In genomic region chr11:48109046-48109666, GRCh38 we compare ENCODE assay signal across 8 cellular contexts.
DNase-seq lines count a peak whose midpoint lies in the region; ATAC-seq and TF ChIP-seq lines count a peak whose summit lies in the region.

No MANE protein-coding gene starts in this region.

- H3K36me3 ChIP-seq in skeletal muscle tissue (ENCODE audit: control insufficient read depth in 3 of 3, insufficient read depth in 3 of 3, low read length in 3 of 3): no peaks in the 10 kb centered on the region

- H3K36me3 Mint-ChIP-seq in activated naive CD8-positive, alpha-beta T cell treated with anti-CD3 and anti-CD28 coated beads, Interleukin-2, amount 50 U/mL, for 24 hours (ENCODE audit: low read depth): peaks cover 8% of the 10 kb centered on the region

- intact Hi-C loops in left ventricle myocardium superior (cut with micrococcal nuclease): no loop called here
- intact Hi-C loops in lower leg skin (cut with DNase I; ENCODE audit: low total_unique reads): no loop called here

- H3K9ac ChIP-seq in skeletal muscle tissue (ENCODE audit: low read depth in 1 of 3, low read length in 3 of 3): peak overlapping the region in 1 of 3 donors; percentile 69

- peak overlapping the region; percentile 95 for H3K27ac Mint-ChIP-seq in activated naive CD8-positive, alpha-beta T cell treated with anti-CD3 and anti-CD28 coated beads, Interleukin-2, amount 50 U/mL, for 24 hours

- H3K4me3 Mint-ChIP-seq in activated naive CD8-positive, alpha-beta T cell treated with anti-CD3 and anti-CD28 coated beads, Interleukin-2, amount 50 U/mL, for 24 hours: peak overlapping the region; percentile 72

- H3K4me1 Mint-ChIP-seq in activated naive CD8-positive, alpha-beta T cell treated with anti-CD3 and anti-CD28 coated beads, Interleukin-2, amount 50 U/mL, for 24 hours: peaks cover 66% of the 10 kb centered on the region

- H3K27ac ChIP-seq in C4-2B (peak overlapping the region; percentile 83), skeletal muscle tissue (ENCODE audit: low read depth, low read length) (no peak overlapping the region)

- H3K27me3 Mint-ChIP-seq in activated naive CD8-positive, alpha-beta T cell treated with anti-CD3 and anti-CD28 coated beads, Interleukin-2, amount 50 U/mL, for 24 hours: no peaks in the 10 kb centered on the region

- DNase-seq in NCI-H446 (lab: John Stamatoyannopoulos, UW) (peak; percentile 40 to 75), left ventricle myocardium superior (no peak), lower leg skin (ENCODE audit: low spot score in 2 of 2) (no peak)
- no peak for DNase-seq in activated naive CD8-positive, alpha-beta T cell treated with anti-CD3 and anti-CD28 coated beads, Interleukin-2, amount 50 U/mL, for 24 hours

- no peaks in the 10 kb centered on the region for H3K9me3 Mint-ChIP-seq in activated naive CD8-positive, alpha-beta T cell treated with anti-CD3 and anti-CD28 coated beads, Interleukin-2, amount 50 U/mL, for 24 hours

- TF ChIP-seq POLR2A in lower leg skin (IDR thresholded peaks at IDR 0.05): no peak

- no peak for TF ChIP-seq CTCF in C4-2B (conservative IDR thresholded peaks at IDR 0.05)
- TF ChIP-seq CTCF in lower leg skin (IDR thresholded peaks at IDR 0.05): no peak

- peaks cover 7 to 15% (median 14%) of the 10 kb centered on the region in 3 donors for H3K4me1 ChIP-seq in skeletal muscle tissue (ENCODE audit: control insufficient read depth in 3 of 3, insufficient read depth in 3 of 3, low read length in 3 of 3)

- H3K9me3 ChIP-seq in skeletal muscle tissue (ENCODE audit: control insufficient read depth in 3 of 3, low read length in 3 of 3): no peaks in the 10 kb centered on the region

- 78 to 83% methylated on average over 5 of the region's 5 CpGs for WGBS in lower leg skin, 2 donors

- peak overlapping the region in 2 of 3 donors; percentile 49 to 51 for H3K4me3 ChIP-seq in skeletal muscle tissue (ENCODE audit: low read length in 3 of 3)
- H3K4me3 ChIP-seq in lower leg skin (ENCODE audit: low read depth, poor library complexity, severe bottlenecking): no peak overlapping the region

- ATAC-seq in GM21737 (IDR thresholded peaks at IDR 0.05; ENCODE audit: unreplicated experiment) (peak; percentile 7), left ventricle myocardium superior (peak; percentile 57), GM18517 (IDR thresholded peaks at IDR 0.05; ENCODE audit: unreplicated experiment) (no peak)
- ATAC-seq in activated naive CD8-positive, alpha-beta T cell treated with anti-CD3 and anti-CD28 coated beads, Interleukin-2, amount 50 U/mL, for 24 hours: peak; percentile 24

- H3K27me3 ChIP-seq in skeletal muscle tissue (ENCODE audit: control insufficient read depth in 3 of 3, insufficient read depth in 3 of 3, low read length in 3 of 3): no peaks in the 10 kb centered on the region

Comparison
In these comparisons a context has a peak if more than half of its experiments do, and no peak if none do; other contexts are left out.
1. DNase-seq: peak in NCI-H446 (2 of 2); none in activated naive CD8-positive, alpha-beta T cell treated with anti-CD3 and anti-CD28 coated beads, Interleukin-2, amount 50 U/mL, for 24 hours (single experiment), left ventricle myocardium superior (single experiment) and lower leg skin (0 of 2).